In genomic region chr22:25484916-25485315, GRCh38 we compare ENCODE assay signal across 23 cellular contexts.
"Had no signal": no experiment of that assay in that cellular context is flagged by ENCODE, and none has a peak within 500 bp of the region (broad histone marks: within the 10 kb centered on the region; RNA-seq: fewer than 3 reads in every experiment).

No MANE protein-coding gene starts in this region.

- H3K36me3 ChIP-seq: adrenal gland, uterus had no signal

- H3K27me3 ChIP-seq: adrenal gland, ascending aorta, hepatocyte, testis, uterus had no signal

- H3K79me2 ChIP-seq: hepatocyte had no signal

- H2AFZ ChIP-seq: hepatocyte had no signal

- H3K27ac ChIP-seq: adrenal gland, ascending aorta, left ventricle myocardium inferior, testis, uterus had no signal

- H3K9me3 ChIP-seq: adrenal gland, ascending aorta, left ventricle myocardium inferior, testis, uterus had no signal

- H3K27ac Mint-ChIP-seq: activated naive CD4-positive, alpha-beta T cell treated with anti-CD3 and anti-CD28 coated beads for 36 hours; mesothelial cell of epicardium; progenitor cell of endocrine pancreas had no signal

- H3K4me1 Mint-ChIP-seq: naive thymus-derived CD8-positive, alpha-beta T cell had no signal

- FAIRE-seq: colon had no signal

- DNase-seq: activated CD4-positive, alpha-beta T cell treated with anti-CD3 and anti-CD28 coated beads, Interleukin-2, amount 50 U/mL, for 4 hours; activated CD4-positive, CD25-positive, alpha-beta regulatory T cell; activated T-cell treated with anti-CD3 and anti-CD28 coated beads for 4 hours; adrenal gland; central memory CD4-positive, alpha-beta T cell; effector memory CD4-positive, alpha-beta T cell; foreskin melanocyte; glutamatergic neuron; left ventricle myocardium inferior; naive thymus-derived CD8-positive, alpha-beta T cell; retina; stimulated activated CD4-positive, alpha-beta T cell treated with anti-CD3 and anti-CD28 coated beads, Interleukin-4, amount 100 ng/mL, for 4 hours; T1000; testis; trophoblast cell; uterus had no signal

- H3K4me2 ChIP-seq: hepatocyte had no signal

- ATAC-seq: naive thymus-derived CD8-positive, alpha-beta T cell had no signal

- H3K4me1 ChIP-seq: ascending aorta, uterus had no signal

- H3K4me3 Mint-ChIP-seq: activated naive CD4-positive, alpha-beta T cell treated with anti-CD3 and anti-CD28 coated beads for 36 hours; mesothelial cell of epicardium; naive thymus-derived CD8-positive, alpha-beta T cell; T-helper 1 cell treated with Interleukin-12 subunit alpha and Interleukin-12 subunit beta and Interleukin-4 antibody, amounts not matched to agents 30 μg/mL and 1 μg/mL, for 36 hours had no signal

- H3K4me3 ChIP-seq: adrenal gland, ascending aorta, hepatocyte, left ventricle myocardium inferior, testis, uterus had no signal

- H3K27me3 Mint-ChIP-seq: naive thymus-derived CD8-positive, alpha-beta T cell; progenitor cell of endocrine pancreas had no signal
